26 cellular contexts compared by ENCODE assay signal in the genomic region with DNA sequence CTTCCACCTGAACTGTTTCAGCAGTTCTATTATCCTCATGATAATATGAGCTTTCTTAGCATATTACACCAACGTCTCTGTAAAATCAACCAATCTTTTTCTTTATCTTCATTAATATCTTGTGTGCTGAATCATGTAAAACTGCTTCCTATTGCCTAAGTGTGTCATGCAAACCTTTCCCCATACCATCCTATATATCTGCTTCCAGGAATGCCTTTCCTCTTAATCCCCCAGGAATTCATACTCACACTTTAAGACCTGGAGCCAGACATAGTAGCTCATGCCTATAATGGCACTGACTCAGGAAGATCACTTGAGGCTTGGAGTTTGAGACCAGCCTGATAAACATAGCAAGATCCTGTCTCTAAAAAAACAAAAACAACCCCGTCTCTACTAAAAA.
A peak's percentile ranks its signal among the peaks of the same experiment; 100 is the strongest.
DNase-seq lines count a peak whose midpoint lies in the region; ATAC-seq and TF ChIP-seq lines count a peak whose summit lies in the region.
"Had no signal": no experiment of that assay in that cellular context is flagged by ENCODE, and none has a peak within 500 bp of the region (broad histone marks: within the 10 kb centered on the region; RNA-seq: fewer than 3 reads in every experiment).

No MANE protein-coding gene starts in this region.

- no peaks in the 10 kb centered on the region for H3K27me3 Mint-ChIP-seq in nephron (ENCODE audit: low read depth)
- H3K27me3 Mint-ChIP-seq: naive B cell had no signal

- peaks cover 9% of the 10 kb centered on the region for H3K36me3 Mint-ChIP-seq in nephron (ENCODE audit: low read depth)
- H3K36me3 Mint-ChIP-seq: naive B cell had no signal

- H3K27ac Mint-ChIP-seq in nephron, result peak overlapping the region in 2 of 3 experiments; percentile 7 to 44

- H4K20me1 ChIP-seq in GM23248 (ENCODE audit: insufficient read depth), result no peaks in the 10 kb centered on the region

- H3K4me3 ChIP-seq in GM23248, result no peak overlapping the region
- H3K4me3 ChIP-seq: lower lobe of right lung, skin epidermis, vagina had no signal

- H3K4me1 Mint-ChIP-seq in nephron, result peaks cover 26% of the 10 kb centered on the region

- in situ Hi-C loops in GM23248 (cut with MboI), result no loop called here

- H3K4me3 Mint-ChIP-seq in nephron, result no peak overlapping the region

- WGBS in GM23248 (ENCODE audit: low coverage in 1 of 2, low lambda C conversion rate in 2 of 2, missing lambda C conversion rate in 2 of 2), 2 experiments, result 0 to 10% methylated on average over 2 of the region's 2 CpGs

- DNase-seq in GM23248, result peak; percentile 86
- peak; percentile 42 for DNase-seq in RWPE1 (ENCODE audit: low spot score)
- no peak for DNase-seq in activated gamma-delta T cell treated with Interleukin-2 at 50 U/mL for 16 hours
- no peak for DNase-seq in Right ventricle myocardium superior
- no peak for DNase-seq in stimulated activated naive CD4-positive, alpha-beta T cell treated with Interleukin-2 at 50 U/mL for 16 hours (lab: John Stamatoyannopoulos, UW)
- no peak for DNase-seq in stimulated activated CD4-positive, alpha-beta T cell treated with anti-CD3 and anti-CD28 coated beads, Interleukin-1b, Interleukin-23, amount 100 ng/mL, for 48 hours
- DNase-seq: activated CD4-positive, alpha-beta T cell treated with anti-CD3 and anti-CD28 coated beads for 1 hour; activated CD8-positive, alpha-beta memory T cell treated with anti-CD3 and anti-CD28 coated beads, Interleukin-2, amount 50 U/mL, for 4 hours; activated effector memory CD4-positive, alpha-beta T cell treated with Interleukin-2 at 50 U/mL for 16 hours; AML-193; Caco-2; cortex of kidney; H7; head of caudate nucleus; lower lobe of right lung; naive B cell; NCI-H1048; NCI-H2081 treated with DMSO at 0.1 percent for 48 hours; stimulated activated CD4-positive, alpha-beta T cell treated with anti-CD3 and anti-CD28 coated beads, Interleukin-4, amount 100 ng/mL, for 24 hours; T1000 had no signal

- no peak overlapping the region for H3K9ac ChIP-seq in GM23248
- H3K9ac ChIP-seq: parathyroid adenoma had no signal

- no peaks in the 10 kb centered on the region for H3K9me3 ChIP-seq in GM23248 (ENCODE audit: low read depth)
- H3K9me3 ChIP-seq: Caco-2, lower lobe of right lung, vagina had no signal

- H2AFZ ChIP-seq in GM23248, result no peak overlapping the region
- H2AFZ ChIP-seq: parathyroid adenoma had no signal

- TF ChIP-seq CTCF in RWPE1 (conservative IDR thresholded peaks at IDR 0.05; ENCODE audit: low read depth) (no peak), nephron (IDR thresholded peaks at IDR 0.05; ENCODE audit: unreplicated experiment in 3 of 3) (no peak)

- intact Hi-C loops in Right ventricle myocardium superior (cut with DNase I), result no loop called here

- CTCF ChIA-PET in RWPE1 (lab: Yijun Ruan, JAX), result interaction anchor here (0.6 kb wide), 1 partner anchor 506 kb away, joined by 3 read pairs; no protein-coding TSS in a partner anchor

- H3F3A ChIP-seq in GM23248 (ENCODE audit: insufficient read depth), result peaks cover 48% of the 10 kb centered on the region

- no peaks in the 10 kb centered on the region for H3K27me3 ChIP-seq in GM23248 (replicated peaks; ENCODE audit: insufficient read depth)
- H3K27me3 ChIP-seq: vagina had no signal

- H3K27ac ChIP-seq in GM23248 (peak overlapping the region; percentile 47), RWPE1 (no peak overlapping the region)
- H3K27ac ChIP-seq: lower lobe of right lung, parathyroid adenoma, skin epidermis, vagina had no signal

- no peaks in the 10 kb centered on the region for H3K36me3 ChIP-seq in GM23248 (ENCODE audit: low read depth)
- H3K36me3 ChIP-seq: lower lobe of right lung, vagina had no signal

- H3K9me2 ChIP-seq in GM23248 (ENCODE audit: insufficient read depth), result no peaks in the 10 kb centered on the region

- POLR2A ChIA-PET in RWPE1 (lab: Yijun Ruan, JAX; ENCODE audit: low non-redundant PET), result no interaction called here

- no peaks in the 10 kb centered on the region for H3K9me3 Mint-ChIP-seq in nephron
- H3K9me3 Mint-ChIP-seq: naive B cell had no signal

- ATAC-seq in esophagus mucosa, result peak; percentile 33
- no peak for ATAC-seq in Right ventricle myocardium superior (ENCODE audit: poor library complexity)
- ATAC-seq: lower lobe of right lung, SK-N-SH treated with all-trans-retinoic acid at 6 μM for 48 hours had no signal

- H3K4me2 ChIP-seq in GM23248 (ENCODE audit: unreplicated experiment), result peak overlapping the region; percentile 41

- peaks cover 31% of the 10 kb centered on the region for H3K4me1 ChIP-seq in GM23248 (ENCODE audit: insufficient read depth)
- H3K4me1 ChIP-seq: parathyroid adenoma had no signal

- H3K79me2 ChIP-seq in GM23248 (ENCODE audit: insufficient read depth), result no peaks in the 10 kb centered on the region
- H3K79me2 ChIP-seq: parathyroid adenoma had no signal

Comparison
In these comparisons a context has a peak if more than half of its experiments do, and no peak if none do; other contexts are left out.
1. DNase-seq: peak in GM23248 (single experiment) and RWPE1 (single experiment); none in activated gamma-delta T cell treated with Interleukin-2 at 50 U/mL for 16 hours (single experiment), Right ventricle myocardium superior (single experiment), stimulated activated naive CD4-positive, alpha-beta T cell treated with Interleukin-2 at 50 U/mL for 16 hours (single experiment) and stimulated activated CD4-positive, alpha-beta T cell treated with anti-CD3 and anti-CD28 coated beads, Interleukin-1b, Interleukin-23, amount 100 ng/mL, for 48 hours (single experiment).